In genomic region chr9:98600631-98601030, GRCh38 we compare ENCODE assay signal across 17 cellular contexts.
DNase-seq lines count a peak whose midpoint lies in the region; ATAC-seq and TF ChIP-seq lines count a peak whose summit lies in the region.
"Had no signal": no experiment of that assay in that cellular context is flagged by ENCODE, and none has a peak within 500 bp of the region (broad histone marks: within the 10 kb centered on the region; RNA-seq: fewer than 3 reads in every experiment).

No MANE protein-coding gene starts in this region.

- H3K4me3 ChIP-seq in spleen (no peak overlapping the region), osteoblast (ENCODE audit: insufficient read depth, low read length) (no peak overlapping the region), left ventricle myocardium inferior (no peak overlapping the region)
- H3K4me3 ChIP-seq: A549, GM23338, K562 had no signal

- no peaks in the 10 kb centered on the region for H4K20me1 ChIP-seq in osteoblast (ENCODE audit: insufficient read depth, low read length)

- TF ChIP-seq CTCF in spleen (IDR thresholded peaks at IDR 0.05 in 8 of 11, conservative IDR thresholded peaks at IDR 0.05 in 3 of 11): no peak
- no peak for TF ChIP-seq CTCF in osteoblast (IDR thresholded peaks at IDR 0.05; ENCODE audit: extremely low read depth, low read depth, low read length)
- TF ChIP-seq CTCF in left ventricle myocardium inferior (IDR thresholded peaks at IDR 0.05; ENCODE audit: borderline replicate concordance): no peak

- 75 to 99% (median 86%) methylated on average over 12 of the region's 12 CpGs for WGBS in spleen, 5 donors

- peak; percentile 16 for DNase-seq in NCI-H345 treated with DMSO at 0.1 percent for 48 hours (lab: John Stamatoyannopoulos, UW; ENCODE audit: unreplicated experiment)
- peak; percentile 40 for DNase-seq in cerebellum (ENCODE audit: low spot score)
- peak; percentile 35 for DNase-seq in islet precursor cell
- peak; percentile 64 for DNase-seq in spleen
- no peak for DNase-seq in osteoblast (ENCODE audit: insufficient read length, low spot score, missing footprints)
- DNase-seq in left ventricle myocardium inferior: no peak
- DNase-seq in DMS114 treated with DMSO at 0.1 percent for 48 hours (lab: John Stamatoyannopoulos, UW; ENCODE audit: unreplicated experiment): no peak
- DNase-seq: BE2C; CD4-positive, alpha-beta memory T cell; DMS153; H9 had no signal

- H3K4me1 ChIP-seq in spleen (no peaks in the 10 kb centered on the region), osteoblast (ENCODE audit: insufficient read depth, low read length) (no peaks in the 10 kb centered on the region), left ventricle myocardium inferior (peaks cover 11% of the 10 kb centered on the region)
- H3K4me1 ChIP-seq: A549, BE2C had no signal

- no peaks in the 10 kb centered on the region for H3K79me2 ChIP-seq in osteoblast (ENCODE audit: insufficient read depth, low read length)

- no peak overlapping the region for H3K4me2 ChIP-seq in osteoblast (ENCODE audit: insufficient read depth, low read length)
- H3K4me2 ChIP-seq: A549, GM23338 had no signal

- intact Hi-C loops in spleen (cut with DNase I; ENCODE audit: low total_unique reads) (no loop called here), left ventricle myocardium inferior (cut with micrococcal nuclease) (no loop called here)

- no peak for TF ChIP-seq POLR2A in spleen (IDR thresholded peaks at IDR 0.05)

- no peak for ATAC-seq in GM21619 (IDR thresholded peaks at IDR 0.05; ENCODE audit: unreplicated experiment)
- ATAC-seq: A549, GM23338, K562 had no signal

- H3K27me3 ChIP-seq in spleen (replicated peaks in 1 of 7): peaks cover 0 to 11% (median 0%) of the 10 kb centered on the region in 7 donors
- H3K27me3 ChIP-seq in osteoblast (ENCODE audit: insufficient read depth, low read length): peaks cover 3% of the 10 kb centered on the region
- H3K27me3 ChIP-seq in left ventricle myocardium inferior (ENCODE audit: low read depth): peaks cover 25% of the 10 kb centered on the region

- no peak overlapping the region for H2AFZ ChIP-seq in osteoblast (ENCODE audit: low read length)
- H2AFZ ChIP-seq: GM23338 had no signal

- H3K27ac ChIP-seq in spleen (no peak overlapping the region), osteoblast (ENCODE audit: low read depth, low read length) (no peak overlapping the region), left ventricle myocardium inferior (replicated peaks) (no peak overlapping the region)
- H3K27ac ChIP-seq: A549, C4-2B, HL-60 had no signal

- H3K9me3 ChIP-seq in spleen (no peaks in the 10 kb centered on the region), osteoblast (ENCODE audit: low read depth, low read length) (no peaks in the 10 kb centered on the region), left ventricle myocardium inferior (replicated peaks) (no peaks in the 10 kb centered on the region)
- H3K9me3 ChIP-seq: A549, BE2C had no signal

- no peaks in the 10 kb centered on the region for H3K36me3 ChIP-seq in spleen
- H3K36me3 ChIP-seq in osteoblast (ENCODE audit: insufficient read depth, low read length): no peaks in the 10 kb centered on the region
- H3K36me3 ChIP-seq in left ventricle myocardium inferior: no peaks in the 10 kb centered on the region
- H3K36me3 ChIP-seq: BE2C had no signal

Comparison
In these comparisons a context has a peak if more than half of its experiments do, and no peak if none do; other contexts are left out.
1. DNase-seq: peak in NCI-H345 treated with DMSO at 0.1 percent for 48 hours (single experiment), cerebellum (single experiment), islet precursor cell (single experiment) and spleen (single experiment); none in osteoblast (single experiment), left ventricle myocardium inferior (single experiment) and DMS114 treated with DMSO at 0.1 percent for 48 hours (single experiment).